8 cellular contexts compared by ENCODE assay signal in genomic region chr9:77841739-77842386, GRCh38.
DNase-seq lines count a peak whose midpoint lies in the region; ATAC-seq and TF ChIP-seq lines count a peak whose summit lies in the region.

No MANE protein-coding gene starts in this region.

- CTCF ChIA-PET in Calu3 (lab: Charles Lee), result interaction anchor here (0.5 kb wide), 1 partner anchor 200 kb away, joined by 4 read pairs; no protein-coding TSS in a partner anchor

- no peaks in the 10 kb centered on the region for H3K36me3 ChIP-seq in liver (ENCODE audit: control insufficient read depth in 4 of 4, insufficient read depth in 3 of 4, low read depth in 1 of 4, low read length in 3 of 4)

- intact Hi-C loops in Calu3 (cut with micrococcal nuclease; ENCODE audit: unreplicated experiment), result loop anchor here (2.0 to 5.0 kb wide), 3 partner anchors 135 to 275 kb away; no protein-coding TSS in a partner anchor

- peak; percentile 81 for ATAC-seq in HG02642 (IDR thresholded peaks at IDR 0.05; ENCODE audit: poor library complexity, unreplicated experiment)
- ATAC-seq in SK-N-SH treated with all-trans-retinoic acid at 6 μM for 48 hours, result peak; percentile 33

- TF ChIP-seq RAD21 in liver (IDR thresholded peaks at IDR 0.05), result peak; percentile 49

- H3K9me3 ChIP-seq in liver (ENCODE audit: control insufficient read depth in 4 of 4, low read length in 3 of 4), result no peaks in the 10 kb centered on the region

- H3K4me1 ChIP-seq in liver (ENCODE audit: control insufficient read depth in 4 of 4, insufficient read depth in 4 of 4, low read length in 3 of 4), result peaks cover 0 to 3% (median 0%) of the 10 kb centered on the region in 4 donors

- no peak overlapping the region for H3K9ac ChIP-seq in liver (ENCODE audit: low read depth in 1 of 2, low read length in 2 of 2)

- no TSS peak for BruUV-seq in Calu3 (replicated peaks; lab: Mats Ljungman, UMichigan)

- DNase-seq in DMS 273 (lab: John Stamatoyannopoulos, UW; ENCODE audit: unreplicated experiment) (peak; percentile 29), DMS 273 treated with DMSO at 0.1 percent for 48 hours (lab: John Stamatoyannopoulos, UW) (no peak), NCI-H510A treated with DMSO at 0.1 percent for 48 hours (lab: John Stamatoyannopoulos, UW) (no peak), Calu3 (no peak)
- DNase-seq in activated naive CD4-positive, alpha-beta T cell (lab: John Stamatoyannopoulos, UW), result no peak

- H3K36me3 Mint-ChIP-seq in Calu3 (ENCODE audit: insufficient read depth, unreplicated experiment), result no peaks in the 10 kb centered on the region

- H3K27me3 Mint-ChIP-seq in Calu3 (ENCODE audit: unreplicated experiment), result no peaks in the 10 kb centered on the region

- H3K27ac Mint-ChIP-seq in Calu3 (ENCODE audit: unreplicated experiment), result no peak overlapping the region

- H3K27me3 ChIP-seq in liver (ENCODE audit: control insufficient read depth in 4 of 4, insufficient read depth in 4 of 4, low read length in 3 of 4), result no peaks in the 10 kb centered on the region

- no peaks in the 10 kb centered on the region for H3K9me3 Mint-ChIP-seq in Calu3 (ENCODE audit: low read depth, unreplicated experiment)

- H3K4me3 Mint-ChIP-seq in Calu3 (ENCODE audit: low read depth, unreplicated experiment), result no peak overlapping the region

- peaks cover 23% of the 10 kb centered on the region for H3K4me1 Mint-ChIP-seq in Calu3 (ENCODE audit: low read depth, unreplicated experiment)

- no peak overlapping the region for H3K4me3 ChIP-seq in liver (ENCODE audit: low read depth in 1 of 3, low read length in 3 of 3)

- H3K27ac ChIP-seq in liver (ENCODE audit: low read depth in 1 of 2, low read length in 2 of 2), result no peak overlapping the region

- peak; percentile 12 for TF ChIP-seq CTCF in liver (IDR thresholded peaks at IDR 0.05; ENCODE audit: low read depth, low read length, missing input control)
- TF ChIP-seq CTCF in Calu3 (IDR thresholded peaks at IDR 0.05; ENCODE audit: unreplicated experiment), result no peak

- 74% methylated on average over 3 of the region's 3 CpGs for WGBS in liver

TF ChIP-seq in SK-N-SH treated with all-trans-retinoic acid at 6 μM for 48 hours, 23 proteins besides CTCF, POLR2A, EP300 and RAD21 (continues in another document):
- TF ChIP-seq POU6F1 (CRISPR knock-in tag; IDR thresholded peaks at IDR 0.05; ENCODE audit: borderline replicate concordance, low read depth), result no peak
- TF ChIP-seq ISL1 (CRISPR knock-in tag; IDR thresholded peaks at IDR 0.05), result no peak
- no peak for TF ChIP-seq SNAI2 (CRISPR knock-in tag; IDR thresholded peaks at IDR 0.05)
- TF ChIP-seq ZNF565 (CRISPR knock-in tag; conservative IDR thresholded peaks at IDR 0.05; ENCODE audit: low read depth), result no peak
- TF ChIP-seq ESRRG (CRISPR knock-in tag; IDR thresholded peaks at IDR 0.05), result no peak
- no peak for TF ChIP-seq GLIS3 (CRISPR knock-in tag; IDR thresholded peaks at IDR 0.05)
- no peak for TF ChIP-seq ZFP30 (CRISPR knock-in tag; IDR thresholded peaks at IDR 0.05)
- TF ChIP-seq PATZ1 (CRISPR knock-in tag; IDR thresholded peaks at IDR 0.05; ENCODE audit: borderline replicate concordance), result no peak
- TF ChIP-seq ZNF70 (CRISPR knock-in tag; IDR thresholded peaks at IDR 0.05), result no peak
- no peak for TF ChIP-seq PPARA (CRISPR knock-in tag; IDR thresholded peaks at IDR 0.05; ENCODE audit: borderline replicate concordance)
- no peak for TF ChIP-seq ZC3H10 (CRISPR knock-in tag; IDR thresholded peaks at IDR 0.05)
- TF ChIP-seq BACH2 (CRISPR knock-in tag; IDR thresholded peaks at IDR 0.05; ENCODE audit: borderline replicate concordance), result no peak

TF ChIP-seq in liver, 16 proteins besides CTCF, POLR2A, EP300 and RAD21:
- TF ChIP-seq SP1 (IDR thresholded peaks at IDR 0.05) (no peak), TAF1 (conservative IDR thresholded peaks at IDR 0.05) (no peak), GABPA (IDR thresholded peaks at IDR 0.05 in 1 of 2, conservative IDR thresholded peaks at IDR 0.05 in 1 of 2) (no peak)
